ENCODE assay signal across 1 cellular context in genomic region chr10:74976565-74976964, GRCh38.
TF ChIP-seq lines count a peak whose summit lies in the region.

No MANE protein-coding gene starts in this region.

TF ChIP-seq in liver, 16 proteins besides CTCF, POLR2A, EP300 and RAD21 (continued from another document):
- TF ChIP-seq REST (IDR thresholded peaks at IDR 0.05) (peak; percentile 59), NR2F2 (IDR thresholded peaks at IDR 0.05) (no peak), TAF1 (conservative IDR thresholded peaks at IDR 0.05) (no peak), RXRA (IDR thresholded peaks at IDR 0.05) (peak; percentile 87 to 90), JUND (IDR thresholded peaks at IDR 0.05) (peak; percentile 59 to 64), EGR1 (IDR thresholded peaks at IDR 0.05; ENCODE audit: low read depth in 2 of 2) (peak in 1 of 2 donors; percentile 15), HNF4A (conservative IDR thresholded peaks at IDR 0.05) (peak; percentile 91 to 92), FOXA2 (IDR thresholded peaks at IDR 0.05) (peak; percentile 69), HNF4G (IDR thresholded peaks at IDR 0.05) (peak; percentile 83), GABPA (IDR thresholded peaks at IDR 0.05 in 1 of 2, conservative IDR thresholded peaks at IDR 0.05 in 1 of 2) (peak in 1 of 2 donors; percentile 53), YY1 (IDR thresholded peaks at IDR 0.05) (peak; percentile 91), SP1 (IDR thresholded peaks at IDR 0.05) (peak; percentile 83)
- TF ChIP-seq, protein P1, sequence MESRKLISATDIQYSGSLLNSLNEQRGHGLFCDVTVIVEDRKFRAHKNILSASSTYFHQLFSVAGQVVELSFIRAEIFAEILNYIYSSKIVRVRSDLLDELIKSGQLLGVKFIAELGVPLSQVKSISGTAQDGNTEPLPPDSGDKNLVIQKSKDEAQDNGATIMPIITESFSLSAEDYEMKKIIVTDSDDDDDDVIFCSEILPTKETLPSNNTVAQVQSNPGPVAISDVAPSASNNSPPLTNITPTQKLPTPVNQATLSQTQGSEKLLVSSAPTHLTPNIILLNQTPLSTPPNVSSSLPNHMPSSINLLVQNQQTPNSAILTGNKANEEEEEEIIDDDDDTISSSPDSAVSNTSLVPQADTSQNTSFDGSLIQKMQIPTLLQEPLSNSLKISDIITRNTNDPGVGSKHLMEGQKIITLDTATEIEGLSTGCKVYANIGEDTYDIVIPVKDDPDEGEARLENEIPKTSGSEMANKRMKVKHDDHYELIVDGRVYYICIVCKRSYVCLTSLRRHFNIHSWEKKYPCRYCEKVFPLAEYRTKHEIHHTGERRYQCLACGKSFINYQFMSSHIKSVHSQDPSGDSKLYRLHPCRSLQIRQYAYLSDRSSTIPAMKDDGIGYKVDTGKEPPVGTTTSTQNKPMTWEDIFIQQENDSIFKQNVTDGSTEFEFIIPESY (IDR thresholded peaks at IDR 0.05) = peak; percentile 78
- TF ChIP-seq, protein P2, sequence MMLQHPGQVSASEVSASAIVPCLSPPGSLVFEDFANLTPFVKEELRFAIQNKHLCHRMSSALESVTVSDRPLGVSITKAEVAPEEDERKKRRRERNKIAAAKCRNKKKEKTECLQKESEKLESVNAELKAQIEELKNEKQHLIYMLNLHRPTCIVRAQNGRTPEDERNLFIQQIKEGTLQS (IDR thresholded peaks at IDR 0.05) = no peak
- TF ChIP-seq, protein P3, sequence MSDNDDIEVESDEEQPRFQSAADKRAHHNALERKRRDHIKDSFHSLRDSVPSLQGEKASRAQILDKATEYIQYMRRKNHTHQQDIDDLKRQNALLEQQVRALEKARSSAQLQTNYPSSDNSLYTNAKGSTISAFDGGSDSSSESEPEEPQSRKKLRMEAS (IDR thresholded peaks at IDR 0.05) = peak; percentile 65
